In the genomic region with DNA sequence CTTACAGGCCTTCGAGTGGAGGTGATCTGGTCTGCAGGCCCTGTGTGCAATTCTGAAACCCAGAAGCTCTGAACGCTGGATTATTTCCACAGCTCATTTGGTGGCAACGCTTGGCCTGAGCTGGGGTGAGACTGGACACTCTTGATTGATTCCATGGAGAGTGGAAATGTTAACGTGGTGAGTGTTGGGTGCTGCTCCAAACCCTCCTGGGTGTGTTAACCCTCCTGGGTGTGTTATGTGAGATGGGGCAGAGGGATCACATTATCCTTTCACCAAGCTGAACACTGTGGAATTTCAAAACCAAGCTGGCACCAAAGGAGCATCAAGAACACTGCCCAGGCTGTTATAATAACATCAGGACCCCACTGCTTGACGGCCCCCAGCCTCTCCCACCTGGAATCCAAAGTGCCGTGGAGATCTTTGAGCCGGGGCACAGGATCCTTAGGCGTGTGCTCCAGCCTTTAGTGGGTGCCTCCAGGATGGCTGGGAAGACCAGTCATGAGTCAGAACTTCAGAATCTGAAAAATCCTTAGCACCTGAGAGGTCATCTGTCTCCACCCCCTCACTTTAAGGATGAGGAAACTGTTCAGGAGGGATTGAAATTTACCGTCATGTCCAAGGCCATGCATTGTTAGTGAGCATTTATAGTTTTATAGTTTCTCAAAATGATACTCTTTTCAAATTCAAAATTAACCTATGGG, we compare ENCODE assay signal across 17 cellular contexts.
DNase-seq lines count a peak whose midpoint lies in the region; ATAC-seq, FAIRE-seq and TF ChIP-seq lines count a peak whose summit lies in the region.
"Had no signal": no experiment of that assay in that cellular context is flagged by ENCODE, and none has a peak within 500 bp of the region (broad histone marks: within the 10 kb centered on the region; RNA-seq: fewer than 3 reads in every experiment).

No MANE protein-coding gene starts in this region.

- H3K27me3 ChIP-seq in PC-3 (ENCODE audit: low read length) (no peaks in the 10 kb centered on the region), psoas muscle (ENCODE audit: insufficient read depth in 3 of 3, low read length in 2 of 3) (no peaks in the 10 kb centered on the region)
- H3K27me3 ChIP-seq: neutrophil had no signal

- H3K9ac ChIP-seq in PC-3 (ENCODE audit: low read length) = no peak overlapping the region

- TF ChIP-seq CTCF in PC-3 (conservative IDR thresholded peaks at IDR 0.05; ENCODE audit: low read depth, low read length) (no peak), psoas muscle (IDR thresholded peaks at IDR 0.05) (no peak)

- no TSS peak for BruUV-seq in PC-3 (replicated peaks; lab: Mats Ljungman, UMichigan)

- no peak for TF ChIP-seq POLR2A in H54 (IDR thresholded peaks at IDR 0.05; ENCODE audit: low read depth, low read length)

- H3F3A ChIP-seq in PC-3 (ENCODE audit: low read length, unreplicated experiment) = no peaks in the 10 kb centered on the region

- no peaks in the 10 kb centered on the region for H3K36me3 ChIP-seq in PC-3 (ENCODE audit: low read depth, low read length)
- H3K36me3 ChIP-seq in psoas muscle (ENCODE audit: insufficient read depth in 1 of 2, low read depth in 1 of 2) = no peaks in the 10 kb centered on the region
- H3K36me3 ChIP-seq: neutrophil had no signal

- 39 to 65% (median 42%) methylated on average over 9 of the region's 9 CpGs for WGBS in psoas muscle, 3 donors

- H3K9me3 ChIP-seq in PC-3 (ENCODE audit: low read length) (no peaks in the 10 kb centered on the region), psoas muscle (no peaks in the 10 kb centered on the region)
- H3K9me3 ChIP-seq: neutrophil had no signal

- ATAC-seq in PC-3 (peak; percentile 97), psoas muscle (peak; percentile 65 to 82 (median 76)), HG03039 (IDR thresholded peaks at IDR 0.05; ENCODE audit: unreplicated experiment) (no peak)
- ATAC-seq: activated CD8-positive, alpha-beta T cell treated with anti-CD3 and anti-CD28 coated beads for 36 hours; CD8-positive, alpha-beta T cell had no signal

- POLR2A ChIA-PET in PC-3 (lab: Charles Lee; ENCODE audit: unreplicated experiment) = interaction anchor here (0.6 kb wide), 1 partner anchor 949 kb away, joined by 3 read pairs; no protein-coding TSS in a partner anchor

- peaks cover 22% of the 10 kb centered on the region for H3K79me2 ChIP-seq in PC-3 (ENCODE audit: low read length)

- CTCF ChIA-PET in PC-3 (lab: Charles Lee) = no interaction called here

- no peaks in the 10 kb centered on the region for H3K9me2 ChIP-seq in PC-3 (replicated peaks; ENCODE audit: low read length)

- peak overlapping the region; percentile 29; the same call in 1 of the 2 replicates for H2AFZ ChIP-seq in PC-3 (ENCODE audit: low read length)

- intact Hi-C loops in PC-3 (cut with micrococcal nuclease) (no loop called here), psoas muscle (cut with DNase I) (no loop called here)

- DNase-seq in H54 (ENCODE audit: insufficient read length, low spot score) = peak; percentile 75
- DNase-seq in PC-3 = peak; percentile 89
- peak; percentile 12 for DNase-seq in epithelial cell of prostate (ENCODE audit: low read depth, low spot score)
- no peak for DNase-seq in psoas muscle
- no peak for DNase-seq in NCI-H774 (lab: John Stamatoyannopoulos, UW)
- no peak for DNase-seq in GF-D8 (lab: John Stamatoyannopoulos, UW)
- DNase-seq: activated CD8-positive, alpha-beta T cell treated with anti-CD3 and anti-CD28 coated beads for 36 hours; activated gamma-delta T cell treated with Interleukin-2 at 50 U/mL for 16 hours; Karpas-422; NCI-H1694 treated with DMSO at 0.1 percent for 48 hours; NCI-H69; SHP77 had no signal

- H3K27ac ChIP-seq in PC-3 (ENCODE audit: low read length) = peak overlapping the region; percentile 35
- H3K27ac ChIP-seq in epithelial cell of prostate = peak overlapping the region; percentile 58
- H3K27ac ChIP-seq in psoas muscle = peak overlapping the region; percentile 49
- H3K27ac ChIP-seq: neutrophil, skin epidermis had no signal

- H3K4me1 ChIP-seq in PC-3 (ENCODE audit: insufficient read depth, low read length) (peaks cover 26% of the 10 kb centered on the region), psoas muscle (peaks cover 27% of the 10 kb centered on the region)

- peak overlapping the region; percentile 70 for H3K4me2 ChIP-seq in PC-3 (ENCODE audit: low read length)

- H4K20me1 ChIP-seq in PC-3 (ENCODE audit: low read length) = 0 out of 2 replicates have a peak, but pooled peaks cover 1% of the 10 kb centered on the region

- H3K4me3 ChIP-seq in PC-3 (ENCODE audit: low read length) (peak overlapping the region; percentile 34; the same call in 1 of the 2 replicates), psoas muscle (no peak overlapping the region)
- H3K4me3 ChIP-seq: skin epidermis had no signal

- FAIRE-seq in H54 (lab: Jason Lieb, UNC) = no peak
- FAIRE-seq: endothelial cell of umbilical vein had no signal

Comparison
In these comparisons a context has a peak if more than half of its experiments do, and no peak if none do; other contexts are left out.
1. DNase-seq: peak in H54 (single experiment), PC-3 (single experiment) and epithelial cell of prostate (single experiment); none in psoas muscle (0 of 2), NCI-H774 (single experiment) and GF-D8 (single experiment).
2. Peak in every context shown above with its lines, with median percentiles within 50 percentile points of each other: H3K27ac ChIP-seq.